In the genomic region with DNA sequence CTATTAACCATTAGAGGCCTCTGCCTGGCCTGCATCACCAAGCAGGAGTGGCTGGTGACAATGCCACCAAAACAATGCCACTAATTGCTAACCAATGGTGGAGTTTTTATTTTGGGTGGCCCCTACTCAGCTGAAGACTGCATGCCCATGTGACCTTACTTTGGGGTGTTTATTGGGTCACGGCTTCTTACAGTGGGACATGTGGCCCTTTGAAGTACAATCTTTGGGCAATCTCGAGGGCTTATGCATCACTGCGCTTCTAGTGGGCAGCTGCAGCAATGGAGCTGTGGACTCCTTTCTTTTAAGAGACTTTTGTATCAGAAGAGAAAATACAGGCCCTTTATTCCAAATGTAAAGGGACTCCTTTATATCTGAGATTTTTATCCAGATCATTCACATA, we compare ENCODE assay signal across 34 cellular contexts.
"Had no signal": no experiment of that assay in that cellular context is flagged by ENCODE, and none has a peak within 500 bp of the region (broad histone marks: within the 10 kb centered on the region; RNA-seq: fewer than 3 reads in every experiment).

No MANE protein-coding gene starts in this region.

- H3K36me3 ChIP-seq: adrenal gland, ascending aorta, brain microvascular endothelial cell, breast epithelium, cardiac muscle cell had no signal

- ATAC-seq: activated naive CD4-positive, alpha-beta T cell treated with anti-CD3 and anti-CD28 coated beads, Interleukin-2, amount 50 U/mL, for 72 hours; activated naive CD8-positive, alpha-beta T cell treated with anti-CD3 and anti-CD28 coated beads, Interleukin-2, amount 50 U/mL, for 24 hours; activated T-cell treated with anti-CD3 and anti-CD28 coated beads, Interleukin-2, amount 50 U/mL, for 4 hours; activated T-cell treated with anti-CD3 and anti-CD28 coated beads, Interleukin-2, amount 50 U/mL, for 72 hours; activated T-helper 17 cell treated with anti-CD3 and anti-CD28 coated beads, Interleukin-2, amount 50 U/mL, for 72 hours; body of pancreas had no signal

- H3K4me1 ChIP-seq: adrenal gland, ascending aorta, body of pancreas, breast epithelium had no signal

- H3K9me3 ChIP-seq: adrenal gland, ascending aorta, body of pancreas, breast epithelium had no signal

- FAIRE-seq: astrocyte, bronchial epithelial cell had no signal

- DNase-seq: activated effector memory CD4-positive, alpha-beta T cell treated with anti-CD3 and anti-CD28 coated beads, Interleukin-2, amount 50 U/mL, for 16 hours; activated effector memory CD4-positive, alpha-beta T cell treated with Interleukin-2 at 50 U/mL for 16 hours; activated gamma-delta T cell; activated gamma-delta T cell treated with Interleukin-2 at 50 U/mL for 16 hours; activated naive CD4-positive, alpha-beta T cell; activated naive CD4-positive, alpha-beta T cell treated with anti-CD3 and anti-CD28 coated beads for 36 hours; activated naive CD4-positive, alpha-beta T cell treated with anti-CD3 and anti-CD28 coated beads, Interleukin-2, amount 10 ng/mL, durations not matched to agents 7 days and 5 days; activated naive CD4-positive, alpha-beta T cell treated with anti-CD3 and anti-CD28 coated beads, Interleukin-2, amount 50 U/mL, for 16 hours; activated naive CD4-positive, alpha-beta T cell treated with Interleukin-2 at 50 U/mL for 16 hours; activated naive CD8-positive, alpha-beta T cell treated with anti-CD3 and anti-CD28 coated beads for 36 hours; activated naive CD8-positive, alpha-beta T cell treated with anti-CD3 and anti-CD28 coated beads, Interleukin-2, amount 10 ng/mL, durations not matched to agents 7 days and 5 days; activated naive CD8-positive, alpha-beta T cell treated with anti-CD3 and anti-CD28 coated beads, Interleukin-2, amount 50 U/mL, for 24 hours; activated T-cell treated with anti-CD3 and anti-CD28 coated beads, Interleukin-2, amount 50 U/mL, for 1 hour; activated T-cell treated with anti-CD3 and anti-CD28 coated beads, Interleukin-2, amount 50 U/mL, for 24 hours; activated T-cell treated with anti-CD3 and anti-CD28 coated beads, Interleukin-2, amount 50 U/mL, for 4 hours; activated T-cell treated with anti-CD3 and anti-CD28 coated beads, Interleukin-2, amount 50 U/mL, for 48 hours; activated T-cell treated with anti-CD3 and anti-CD28 coated beads, Interleukin-2, amount 50 U/mL, for 72 hours; adrenal gland; amniotic stem cell; amygdala; anterior cingulate cortex; aorta; body of pancreas; brain microvascular endothelial cell; caudate nucleus; central memory CD4-positive, alpha-beta T cell; cerebellar nuclear complex had no signal

- H3K27me3 ChIP-seq: ascending aorta, body of pancreas, cardiac muscle cell had no signal

- H3K4me3 ChIP-seq: adrenal gland, ascending aorta, body of pancreas, breast epithelium, cardiac muscle cell had no signal

- H3K27ac ChIP-seq: adrenal gland, ascending aorta, body of pancreas, brain microvascular endothelial cell, breast epithelium, cardiac muscle cell had no signal
